2 cellular contexts compared by ENCODE assay signal in the genomic region with DNA sequence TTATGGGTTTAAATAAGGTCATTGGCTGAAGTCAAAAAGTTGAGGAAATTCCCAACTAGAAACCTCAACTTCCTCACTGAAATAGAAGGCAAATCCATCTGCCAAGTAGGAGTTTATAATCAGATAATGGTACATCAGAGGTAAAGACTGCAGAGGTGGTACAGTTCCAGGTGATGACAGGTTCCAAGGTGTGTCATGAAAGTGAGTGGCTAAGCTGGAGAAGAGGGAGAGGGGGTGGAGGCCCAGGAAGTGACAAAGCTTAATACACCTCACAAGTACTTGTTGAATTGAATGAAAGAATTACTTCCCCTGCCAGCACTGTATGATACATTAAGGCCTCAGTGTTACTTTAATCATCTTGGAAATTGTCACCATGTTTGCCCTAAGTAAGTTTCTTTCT.
TF ChIP-seq lines count a peak whose summit lies in the region.

No MANE protein-coding gene starts in this region.

TF ChIP-seq in A549, 52 proteins besides CTCF, POLR2A, EP300 and RAD21:
- TF ChIP-seq, protein P1, sequence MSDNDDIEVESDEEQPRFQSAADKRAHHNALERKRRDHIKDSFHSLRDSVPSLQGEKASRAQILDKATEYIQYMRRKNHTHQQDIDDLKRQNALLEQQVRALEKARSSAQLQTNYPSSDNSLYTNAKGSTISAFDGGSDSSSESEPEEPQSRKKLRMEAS (IDR thresholded peaks at IDR 0.05), result no peak
- no peak for TF ChIP-seq HES2 (IDR thresholded peaks at IDR 0.05)
- TF ChIP-seq POLR2AphosphoS2 (conservative IDR thresholded peaks at IDR 0.05; ENCODE audit: low read length), result no peak
- TF ChIP-seq BCL3 (IDR thresholded peaks at IDR 0.05), result no peak
- no peak for TF ChIP-seq HOXB5 (CRISPR knock-in tag; IDR thresholded peaks at IDR 0.05)

TF ChIP-seq in HCT116, 20 proteins besides CTCF, POLR2A, EP300 and RAD21:
- TF ChIP-seq YY1 (IDR thresholded peaks at IDR 0.05; ENCODE audit: extremely low read depth, insufficient replicate concordance, low read depth, low read length) (no peak), ZNF274 (IDR thresholded peaks at IDR 0.05; ENCODE audit: low read depth, low read length) (no peak), FOSL1 (IDR thresholded peaks at IDR 0.05; ENCODE audit: low read depth) (no peak), ZFX (IDR thresholded peaks at IDR 0.05) (no peak), EZH2phosphoT487 (IDR thresholded peaks at IDR 0.05; ENCODE audit: borderline replicate concordance) (no peak), EZH2 (IDR thresholded peaks at IDR 0.05) (no peak), CEBPB (IDR thresholded peaks at IDR 0.05; ENCODE audit: low read depth) (no peak), CBX3 (IDR thresholded peaks at IDR 0.05; ENCODE audit: low read depth) (peak; percentile 23; the same call in 1 of the 2 replicates), TCF7L2 (IDR thresholded peaks at IDR 0.05; ENCODE audit: borderline replicate concordance, extremely low read depth, insufficient read depth, insufficient read length) (no peak), ELF1 (IDR thresholded peaks at IDR 0.05; ENCODE audit: borderline replicate concordance, low read depth) (no peak), EGR1 (IDR thresholded peaks at IDR 0.05; ENCODE audit: low read depth) (peak; percentile 35; the same call in 1 of the 2 replicates), SP1 (IDR thresholded peaks at IDR 0.05; ENCODE audit: low read depth) (0 out of 2 replicates have a peak, but pooled peaks have one; percentile 15), POLR2AphosphoS5 (IDR thresholded peaks at IDR 0.05; ENCODE audit: low read depth, low read length) (no peak), JUND (IDR thresholded peaks at IDR 0.05) (no peak), SIN3A (IDR thresholded peaks at IDR 0.05; ENCODE audit: low read depth) (no peak), SRF (IDR thresholded peaks at IDR 0.05; ENCODE audit: low read depth) (no peak)
- TF ChIP-seq, protein P2, sequence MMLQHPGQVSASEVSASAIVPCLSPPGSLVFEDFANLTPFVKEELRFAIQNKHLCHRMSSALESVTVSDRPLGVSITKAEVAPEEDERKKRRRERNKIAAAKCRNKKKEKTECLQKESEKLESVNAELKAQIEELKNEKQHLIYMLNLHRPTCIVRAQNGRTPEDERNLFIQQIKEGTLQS (IDR thresholded peaks at IDR 0.05), result no peak
- TF ChIP-seq, protein P1 (IDR thresholded peaks at IDR 0.05), result no peak
- TF ChIP-seq, protein P3, sequence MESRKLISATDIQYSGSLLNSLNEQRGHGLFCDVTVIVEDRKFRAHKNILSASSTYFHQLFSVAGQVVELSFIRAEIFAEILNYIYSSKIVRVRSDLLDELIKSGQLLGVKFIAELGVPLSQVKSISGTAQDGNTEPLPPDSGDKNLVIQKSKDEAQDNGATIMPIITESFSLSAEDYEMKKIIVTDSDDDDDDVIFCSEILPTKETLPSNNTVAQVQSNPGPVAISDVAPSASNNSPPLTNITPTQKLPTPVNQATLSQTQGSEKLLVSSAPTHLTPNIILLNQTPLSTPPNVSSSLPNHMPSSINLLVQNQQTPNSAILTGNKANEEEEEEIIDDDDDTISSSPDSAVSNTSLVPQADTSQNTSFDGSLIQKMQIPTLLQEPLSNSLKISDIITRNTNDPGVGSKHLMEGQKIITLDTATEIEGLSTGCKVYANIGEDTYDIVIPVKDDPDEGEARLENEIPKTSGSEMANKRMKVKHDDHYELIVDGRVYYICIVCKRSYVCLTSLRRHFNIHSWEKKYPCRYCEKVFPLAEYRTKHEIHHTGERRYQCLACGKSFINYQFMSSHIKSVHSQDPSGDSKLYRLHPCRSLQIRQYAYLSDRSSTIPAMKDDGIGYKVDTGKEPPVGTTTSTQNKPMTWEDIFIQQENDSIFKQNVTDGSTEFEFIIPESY (IDR thresholded peaks at IDR 0.05; ENCODE audit: extremely low read depth, insufficient replicate concordance, low read length), result no peak
- TF ChIP-seq, protein P4, sequence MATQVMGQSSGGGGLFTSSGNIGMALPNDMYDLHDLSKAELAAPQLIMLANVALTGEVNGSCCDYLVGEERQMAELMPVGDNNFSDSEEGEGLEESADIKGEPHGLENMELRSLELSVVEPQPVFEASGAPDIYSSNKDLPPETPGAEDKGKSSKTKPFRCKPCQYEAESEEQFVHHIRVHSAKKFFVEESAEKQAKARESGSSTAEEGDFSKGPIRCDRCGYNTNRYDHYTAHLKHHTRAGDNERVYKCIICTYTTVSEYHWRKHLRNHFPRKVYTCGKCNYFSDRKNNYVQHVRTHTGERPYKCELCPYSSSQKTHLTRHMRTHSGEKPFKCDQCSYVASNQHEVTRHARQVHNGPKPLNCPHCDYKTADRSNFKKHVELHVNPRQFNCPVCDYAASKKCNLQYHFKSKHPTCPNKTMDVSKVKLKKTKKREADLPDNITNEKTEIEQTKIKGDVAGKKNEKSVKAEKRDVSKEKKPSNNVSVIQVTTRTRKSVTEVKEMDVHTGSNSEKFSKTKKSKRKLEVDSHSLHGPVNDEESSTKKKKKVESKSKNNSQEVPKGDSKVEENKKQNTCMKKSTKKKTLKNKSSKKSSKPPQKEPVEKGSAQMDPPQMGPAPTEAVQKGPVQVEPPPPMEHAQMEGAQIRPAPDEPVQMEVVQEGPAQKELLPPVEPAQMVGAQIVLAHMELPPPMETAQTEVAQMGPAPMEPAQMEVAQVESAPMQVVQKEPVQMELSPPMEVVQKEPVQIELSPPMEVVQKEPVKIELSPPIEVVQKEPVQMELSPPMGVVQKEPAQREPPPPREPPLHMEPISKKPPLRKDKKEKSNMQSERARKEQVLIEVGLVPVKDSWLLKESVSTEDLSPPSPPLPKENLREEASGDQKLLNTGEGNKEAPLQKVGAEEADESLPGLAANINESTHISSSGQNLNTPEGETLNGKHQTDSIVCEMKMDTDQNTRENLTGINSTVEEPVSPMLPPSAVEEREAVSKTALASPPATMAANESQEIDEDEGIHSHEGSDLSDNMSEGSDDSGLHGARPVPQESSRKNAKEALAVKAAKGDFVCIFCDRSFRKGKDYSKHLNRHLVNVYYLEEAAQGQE (IDR thresholded peaks at IDR 0.05; ENCODE audit: low read depth), result no peak
